1 cellular context compared by ENCODE assay signal in genomic region chr19:2032296-2032941, GRCh38.
TF ChIP-seq lines count a peak whose summit lies in the region.

No MANE protein-coding gene starts in this region.

TF ChIP-seq in SK-N-SH, 30 proteins besides CTCF, POLR2A, EP300 and RAD21 (continued from another document):
- TF ChIP-seq IRF3 (IDR thresholded peaks at IDR 0.05; ENCODE audit: low read depth, low read length) (no peak), TEAD4 (IDR thresholded peaks at IDR 0.05; ENCODE audit: borderline replicate concordance, insufficient read depth) (no peak), SIN3A (IDR thresholded peaks at IDR 0.05; ENCODE audit: borderline replicate concordance, low read depth, low read length) (peak; percentile 84; the same call in 1 of the 2 replicates), ZBTB33 (IDR thresholded peaks at IDR 0.05; ENCODE audit: borderline replicate concordance, low read depth) (no peak), SMC3 (IDR thresholded peaks at IDR 0.05; ENCODE audit: low read depth, low read length) (no peak), CHD2 (IDR thresholded peaks at IDR 0.05; ENCODE audit: low read length, partially characterized antibody) (no peak), USF1 (IDR thresholded peaks at IDR 0.05; ENCODE audit: borderline replicate concordance, low read depth) (0 out of 2 replicates have a peak, but pooled peaks have one; percentile 11), TAF1 (IDR thresholded peaks at IDR 0.05; ENCODE audit: borderline replicate concordance, low read depth, low read length) (peak; percentile 34; the same call in 1 of the 2 replicates), PBX3 (IDR thresholded peaks at IDR 0.05) (peak; percentile 81), TCF12 (IDR thresholded peaks at IDR 0.05) (peak; percentile 76)
